16 cellular contexts compared by ENCODE assay signal in genomic region chr10:112765717-112766235, GRCh38.
A peak's percentile ranks its signal among the peaks of the same experiment; 100 is the strongest.
DNase-seq lines count a peak whose midpoint lies in the region; ATAC-seq, FAIRE-seq and TF ChIP-seq lines count a peak whose summit lies in the region.
"Had no signal": no experiment of that assay in that cellular context is flagged by ENCODE, and none has a peak within 500 bp of the region (broad histone marks: within the 10 kb centered on the region; RNA-seq: fewer than 3 reads in every experiment).

No MANE protein-coding gene starts in this region.

- H3K27me3 Mint-ChIP-seq in activated T-helper 1 cell treated with anti-CD3 and anti-CD28 coated beads, Interleukin-12 subunit alpha, Interleukin-12 subunit beta, Interleukin-2, Interleukin-4 antibody, amounts not matched to agents 30 ng/mL and 10 ng/mL and 1 ng/mL, durations not matched to agents 14 hours and 24 hours and 36 hours (ENCODE audit: insufficient read depth): no peaks in the 10 kb centered on the region

- H3K4me3 ChIP-seq in BE2C (ENCODE audit: low read depth, low read length) (no peak overlapping the region), PC-3 (ENCODE audit: low read length) (no peak overlapping the region), H1 (ENCODE audit: extremely low read depth in 1 of 4, insufficient read depth in 2 of 4, low read depth in 3 of 4, low read length in 4 of 4) (no peak overlapping the region), mesendoderm (ENCODE audit: low read length) (no peak overlapping the region)
- H3K4me3 ChIP-seq: BLaER1, GM12878 had no signal

- no TSS peak for BruUV-seq in PC-3 (replicated peaks; lab: Mats Ljungman, UMichigan)

- H3K18ac ChIP-seq in H1 (ENCODE audit: extremely low read depth, low read length): no peak overlapping the region
- peak overlapping the region; percentile 75 for H3K18ac ChIP-seq in mesendoderm (ENCODE audit: low read length)

- H3K27me3 ChIP-seq in BE2C (no peaks in the 10 kb centered on the region), PC-3 (ENCODE audit: low read length) (no peaks in the 10 kb centered on the region), H1 (replicated peaks in 1 of 4; ENCODE audit: control insufficient read depth in 3 of 4, extremely low read depth in 1 of 4, insufficient read depth in 3 of 4, low read length in 3 of 4) (no peaks in the 10 kb centered on the region), mesendoderm (ENCODE audit: insufficient read depth, low read length, poor library complexity) (no peaks in the 10 kb centered on the region)
- H3K27me3 ChIP-seq: BLaER1 had no signal

- H3K4me3 Mint-ChIP-seq in activated T-helper 1 cell treated with anti-CD3 and anti-CD28 coated beads, Interleukin-12 subunit alpha, Interleukin-12 subunit beta, Interleukin-2, Interleukin-4 antibody, amounts not matched to agents 30 ng/mL and 10 ng/mL and 1 ng/mL, durations not matched to agents 14 hours and 24 hours and 36 hours: no peak overlapping the region

- H2AK5ac ChIP-seq in H1 (ENCODE audit: low read depth, low read length) (peak overlapping the region; percentile 25; the same call in 1 of the 2 replicates), mesendoderm (ENCODE audit: low read length) (peak overlapping the region; percentile 27)

- WGBS in H1 (ENCODE audit: extremely low coverage in 1 of 2, insufficient coverage in 1 of 2, insufficient read length in 1 of 2, insufficient replicate concordance in 2 of 2, low coverage in 1 of 2, low lambda C conversion rate in 2 of 2, missing lambda C conversion rate in 1 of 2), 2 experiments: 94% methylated on average over 5 of the region's 5 CpGs; no CpG with 5 or more reads in 1 of the 2 experiments
- no CpG with 5 or more reads among the region's 5 CpGs for WGBS in mesendoderm (ENCODE audit: extremely low coverage, insufficient coverage, low lambda C conversion rate)

- H3K79me1 ChIP-seq in H1 (ENCODE audit: low read depth, low read length) (no peaks in the 10 kb centered on the region), mesendoderm (ENCODE audit: low read length) (no peaks in the 10 kb centered on the region)

- no peak overlapping the region for H2BK5ac ChIP-seq in H1 (ENCODE audit: low read depth, low read length)
- no peak overlapping the region for H2BK5ac ChIP-seq in mesendoderm (ENCODE audit: low read length)

- no peak overlapping the region for H2BK15ac ChIP-seq in H1 (ENCODE audit: low read length)
- no peak overlapping the region for H2BK15ac ChIP-seq in mesendoderm (replicated peaks; ENCODE audit: low read depth)

- H3F3A ChIP-seq in PC-3 (ENCODE audit: low read length, unreplicated experiment): peaks cover 8% of the 10 kb centered on the region

- H3K56ac ChIP-seq in H1 (replicated peaks; ENCODE audit: insufficient read length, low read depth, low read length) (no peak overlapping the region), mesendoderm (ENCODE audit: low read length) (no peak overlapping the region)

- no peak overlapping the region for H4K8ac ChIP-seq in H1 (ENCODE audit: extremely low read depth, insufficient read depth, low read length)
- no peak overlapping the region for H4K8ac ChIP-seq in mesendoderm (ENCODE audit: low read depth, low read length)

- H4K20me1 ChIP-seq in PC-3 (ENCODE audit: low read length): no peaks in the 10 kb centered on the region
- no peaks in the 10 kb centered on the region for H4K20me1 ChIP-seq in H1 (replicated peaks in 1 of 2; ENCODE audit: control insufficient read depth in 1 of 2, insufficient read depth in 2 of 2, low read length in 2 of 2)
- H4K20me1 ChIP-seq: BLaER1 had no signal

- H3K9me3 ChIP-seq in BE2C (no peaks in the 10 kb centered on the region), PC-3 (ENCODE audit: low read length) (no peaks in the 10 kb centered on the region), H1 (ENCODE audit: insufficient read depth in 2 of 2, low read depth in 1 of 2, low read length in 1 of 2) (no peaks in the 10 kb centered on the region)
- H3K9me3 ChIP-seq: BLaER1 had no signal

- H3K9me2 ChIP-seq in PC-3 (replicated peaks; ENCODE audit: low read length): no peaks in the 10 kb centered on the region

- H3K9me3 Mint-ChIP-seq in activated T-helper 1 cell treated with anti-CD3 and anti-CD28 coated beads, Interleukin-12 subunit alpha, Interleukin-12 subunit beta, Interleukin-2, Interleukin-4 antibody, amounts not matched to agents 30 ng/mL and 10 ng/mL and 1 ng/mL, durations not matched to agents 14 hours and 24 hours and 36 hours: no peaks in the 10 kb centered on the region

- CTCF ChIA-PET in PC-3 (lab: Charles Lee): no interaction called here
- CTCF ChIA-PET in H1 (lab: Charles Lee; ENCODE audit: partially characterized antibody): interaction anchor here (0.8 to 1.2 kb wide), 3 partner anchors 12 to 207 kb away, joined by 3 to 5 read pairs (median 3); no protein-coding TSS in a partner anchor

- H2AFZ ChIP-seq in PC-3 (ENCODE audit: low read length) (no peak overlapping the region), H1 (ENCODE audit: low read length) (no peak overlapping the region)

- ATAC-seq in PC-3: no peak
- ATAC-seq: GM12878, HepG2 had no signal

- H3K4me2 ChIP-seq in PC-3 (ENCODE audit: low read length): peak overlapping the region; percentile 78
- no peak overlapping the region for H3K4me2 ChIP-seq in H1 (ENCODE audit: insufficient read depth in 1 of 2, low read depth in 2 of 2, low read length in 2 of 2)
- H3K4me2 ChIP-seq in mesendoderm (ENCODE audit: low read length): no peak overlapping the region
- H3K4me2 ChIP-seq: BLaER1 had no signal

- H3K23me2 ChIP-seq in H1 (ENCODE audit: low read depth, low read length): no peaks in the 10 kb centered on the region; the same call in 1 of the 2 replicates

- no peak overlapping the region for H3K9ac ChIP-seq in PC-3 (ENCODE audit: low read length)
- H3K9ac ChIP-seq in H1 (replicated peaks in 1 of 4; ENCODE audit: extremely low read depth in 1 of 4, low read depth in 3 of 4, low read length in 3 of 4): no peak overlapping the region
- no peak overlapping the region for H3K9ac ChIP-seq in mesendoderm (ENCODE audit: low read length)
- H3K9ac ChIP-seq: BLaER1 had no signal

- no peaks in the 10 kb centered on the region for H3K36me3 Mint-ChIP-seq in activated T-helper 1 cell treated with anti-CD3 and anti-CD28 coated beads, Interleukin-12 subunit alpha, Interleukin-12 subunit beta, Interleukin-2, Interleukin-4 antibody, amounts not matched to agents 30 ng/mL and 10 ng/mL and 1 ng/mL, durations not matched to agents 14 hours and 24 hours and 36 hours (ENCODE audit: low read depth)

- no peak overlapping the region for H4K91ac ChIP-seq in H1 (replicated peaks; ENCODE audit: insufficient read length, low read length)

- H3K23ac ChIP-seq in H1 (ENCODE audit: insufficient read length) (no peak overlapping the region), mesendoderm (ENCODE audit: low read length) (no peak overlapping the region)

- FAIRE-seq in H1 (lab: Jason Lieb, UNC): no peak
- FAIRE-seq: GM12878, GM18507, HepG2 had no signal

- H3K4me1 ChIP-seq in BE2C (peaks cover 3% of the 10 kb centered on the region; the same call in 1 of the 2 replicates), PC-3 (ENCODE audit: insufficient read depth, low read length) (peaks cover 57% of the 10 kb centered on the region), H1 (replicated peaks in 1 of 4; ENCODE audit: control insufficient read depth in 3 of 4, insufficient read depth in 4 of 4, low read length in 3 of 4) (peaks cover 0 to 9% (median 6%) of the 10 kb centered on the region in 4 experiments; a peak in 5 of 7 replicates), mesendoderm (ENCODE audit: control insufficient read depth, low read depth, low read length) (peaks cover 10% of the 10 kb centered on the region)
- H3K4me1 ChIP-seq: BLaER1 had no signal

- no peak overlapping the region for H3K4ac ChIP-seq in H1 (replicated peaks; ENCODE audit: insufficient read length, low read depth, low read length)
- H3K4ac ChIP-seq in mesendoderm (ENCODE audit: low read depth, low read length): no peak overlapping the region

- no peak for TF ChIP-seq RAD21 in H1 (IDR thresholded peaks at IDR 0.05 in 1 of 2, conservative IDR thresholded peaks at IDR 0.05 in 1 of 2; ENCODE audit: low read depth in 2 of 2, low read length in 2 of 2)

- H2BK12ac ChIP-seq in H1 (ENCODE audit: low read depth, low read length): no peak overlapping the region; the same call in 1 of the 2 replicates

- H3K79me2 ChIP-seq in PC-3 (ENCODE audit: low read length) (no peaks in the 10 kb centered on the region), H1 (ENCODE audit: control insufficient read depth in 1 of 2, insufficient read depth in 2 of 2, low read length in 2 of 2) (no peaks in the 10 kb centered on the region), mesendoderm (ENCODE audit: control insufficient read depth, insufficient read depth, low read length) (no peaks in the 10 kb centered on the region)

- peak overlapping the region; percentile 89 for H3K27ac ChIP-seq in PC-3 (ENCODE audit: low read length)
- H3K27ac ChIP-seq in H1 (ENCODE audit: low read depth, low read length): no peak overlapping the region
- no peak overlapping the region for H3K27ac ChIP-seq in mesendoderm (ENCODE audit: low read depth, low read length)
- H3K27ac ChIP-seq: 22Rv1, BLaER1 had no signal

- H2BK120ac ChIP-seq in H1 (replicated peaks; ENCODE audit: low read depth, low read length) (no peak overlapping the region), mesendoderm (ENCODE audit: low read depth, low read length) (no peak overlapping the region)

- H3K14ac ChIP-seq in H1 (ENCODE audit: insufficient read length): no peak overlapping the region

- DNase-seq in BE2C (peak; percentile 29), PC-3 (no peak), H1 (ENCODE audit: low read depth in 1 of 2, low spot score in 2 of 2) (no peak), mesendoderm (peak; percentile 31), Kasumi-1 (lab: John Stamatoyannopoulos, UW) (no peak), cerebellum (ENCODE audit: low spot score) (no peak), activated gamma-delta T cell (lab: John Stamatoyannopoulos, UW) (no peak)
- no peak for DNase-seq in activated T-helper 1 cell treated with anti-CD3 and anti-CD28 coated beads, Interleukin-12 subunit alpha, Interleukin-12 subunit beta, Interleukin-2, Interleukin-4 antibody, amounts not matched to agents 30 ng/mL and 10 ng/mL and 1 ng/mL, durations not matched to agents 14 hours and 24 hours and 36 hours (ENCODE audit: low spot score)
- DNase-seq: Calu3, DMS 273 treated with DMSO at 0.1 percent for 48 hours, H7 had no signal

- no peaks in the 10 kb centered on the region for H3K36me3 ChIP-seq in BE2C
- H3K36me3 ChIP-seq in PC-3 (ENCODE audit: low read depth, low read length): no peaks in the 10 kb centered on the region
- H3K36me3 ChIP-seq in H1 (ENCODE audit: control insufficient read depth in 2 of 4, insufficient read depth in 4 of 4, low read length in 3 of 4): no peaks in the 10 kb centered on the region
- no peaks in the 10 kb centered on the region for H3K36me3 ChIP-seq in mesendoderm (ENCODE audit: control insufficient read depth, insufficient read depth, low read length)

- no peaks in the 10 kb centered on the region for H3K4me1 Mint-ChIP-seq in activated T-helper 1 cell treated with anti-CD3 and anti-CD28 coated beads, Interleukin-12 subunit alpha, Interleukin-12 subunit beta, Interleukin-2, Interleukin-4 antibody, amounts not matched to agents 30 ng/mL and 10 ng/mL and 1 ng/mL, durations not matched to agents 14 hours and 24 hours and 36 hours (ENCODE audit: low read depth)

- no peak overlapping the region for H3K27ac Mint-ChIP-seq in activated T-helper 1 cell treated with anti-CD3 and anti-CD28 coated beads, Interleukin-12 subunit alpha, Interleukin-12 subunit beta, Interleukin-2, Interleukin-4 antibody, amounts not matched to agents 30 ng/mL and 10 ng/mL and 1 ng/mL, durations not matched to agents 14 hours and 24 hours and 36 hours

- TF ChIP-seq CTCF in BE2C (IDR thresholded peaks at IDR 0.05; ENCODE audit: low read depth, low read length): no peak
- no peak for TF ChIP-seq CTCF in PC-3 (conservative IDR thresholded peaks at IDR 0.05; ENCODE audit: low read depth, low read length)
- no peak for TF ChIP-seq CTCF in H1 (IDR thresholded peaks at IDR 0.05; ENCODE audit: control extremely low read depth in 1 of 3, insufficient read depth in 1 of 3, low read depth in 1 of 3, low read length in 3 of 3)

- H2BK20ac ChIP-seq in H1 (ENCODE audit: low read length): no peak overlapping the region

- POLR2A ChIA-PET in PC-3 (lab: Charles Lee; ENCODE audit: unreplicated experiment) (no interaction called here), H1 (lab: Charles Lee; ENCODE audit: partially characterized antibody) (no interaction called here)

- H4K5ac ChIP-seq in H1 (ENCODE audit: insufficient read length, low read depth, low read length) (no peak overlapping the region), mesendoderm (ENCODE audit: low read length) (no peak overlapping the region)

- TF ChIP-seq POLR2A in H1 (IDR thresholded peaks at IDR 0.05; ENCODE audit: control extremely low read depth in 1 of 2, low read depth in 2 of 2, low read length in 2 of 2): no peak

- no peak for TF ChIP-seq EP300 in H1 (IDR thresholded peaks at IDR 0.05; ENCODE audit: borderline replicate concordance in 1 of 2, low read depth in 2 of 2, low read length in 2 of 2)

- intact Hi-C loops in PC-3 (cut with micrococcal nuclease): loop anchor here (2.0 kb wide), 2 partner anchors 23 to 47 kb away; no protein-coding TSS in a partner anchor
- intact Hi-C loops in activated T-helper 1 cell treated with anti-CD3 and anti-CD28 coated beads, Interleukin-12 subunit alpha, Interleukin-12 subunit beta, Interleukin-2, Interleukin-4 antibody, amounts not matched to agents 30 ng/mL and 10 ng/mL and 1 ng/mL, durations not matched to agents 14 hours and 24 hours and 36 hours (cut with micrococcal nuclease): no loop called here

Comparison
In these comparisons a context has a peak if more than half of its experiments do, and no peak if none do; other contexts are left out.
1. DNase-seq: peak in BE2C (single experiment) and mesendoderm (single experiment); none in PC-3 (single experiment), H1 (0 of 2), Kasumi-1 (0 of 2), activated T-helper 1 cell treated with anti-CD3 and anti-CD28 coated beads, Interleukin-12 subunit alpha, Interleukin-12 subunit beta, Interleukin-2, Interleukin-4 antibody, amounts not matched to agents 30 ng/mL and 10 ng/mL and 1 ng/mL, durations not matched to agents 14 hours and 24 hours and 36 hours (single experiment), cerebellum (single experiment) and activated gamma-delta T cell (single experiment).